In genomic region chr9:114445616-114446015, GRCh38 we compare ENCODE assay signal across 20 cellular contexts. TPM values are rescaled to one million over a fixed set of nuclear protein-coding genes. Genes with fewer than 3 reads are reported as not detected.
DNase-seq lines count a peak whose midpoint lies in the region; ATAC-seq, FAIRE-seq and TF ChIP-seq lines count a peak whose summit lies in the region.
"Had no signal": no experiment of that assay in that cellular context is flagged by ENCODE, and none has a peak within 500 bp of the region (broad histone marks: within the 10 kb centered on the region; RNA-seq: fewer than 3 reads in every experiment).

No MANE protein-coding gene starts in this region.

- H3K9me3 Mint-ChIP-seq in HFFc6: no peaks in the 10 kb centered on the region
- H3K9me3 Mint-ChIP-seq: CD14-positive monocyte had no signal

- no peak for ATAC-seq in GM21515 (IDR thresholded peaks at IDR 0.05; ENCODE audit: unreplicated experiment)

- H3K27me3 ChIP-seq in layer of hippocampus (ENCODE audit: control insufficient read depth, insufficient read depth, low read length): no peaks in the 10 kb centered on the region
- H3K27me3 ChIP-seq: SJCRH30 had no signal

- no peaks in the 10 kb centered on the region for H3K36me3 Mint-ChIP-seq in HFFc6 (ENCODE audit: low read depth)
- H3K36me3 Mint-ChIP-seq: CD14-positive monocyte, IgD-negative memory B cell had no signal

- peaks cover 1% of the 10 kb centered on the region for H3K27me3 Mint-ChIP-seq in HFFc6 (ENCODE audit: insufficient read depth)
- H3K27me3 Mint-ChIP-seq: IgD-negative memory B cell had no signal

- no peak for FAIRE-seq in frontal cortex (lab: Jason Lieb, UNC)
- FAIRE-seq: GM19239 had no signal

- peak overlapping the region; percentile 3; the same call in 1 of the 2 replicates for H3K27ac Mint-ChIP-seq in HFFc6
- H3K27ac Mint-ChIP-seq: CD14-positive monocyte had no signal

- DNase-seq in HFFc6 (no peak), amniotic epithelial cell (ENCODE audit: low read depth) (peak; percentile 57), superior temporal gyrus (ENCODE audit: extremely low spot score) (peak; percentile 43), frontal cortex (ENCODE audit: low spot score in 2 of 2) (no peak), NCI-H1417 treated with DMSO at 0.1 percent for 48 hours (lab: John Stamatoyannopoulos, UW) (no peak)
- DNase-seq: ACHN; AML-193; Caco-2; DMS53; NCI-H1930; NCI-H2171; NCI-H446; NK-92 treated with Interleukin-12 subunit alpha and Interleukin-12 subunit beta, amount 100 ng/mL, for 24 hours; SJCRH30 had no signal

- no peak for TF ChIP-seq CTCF in HFFc6 (IDR thresholded peaks at IDR 0.05)

- H3K27ac ChIP-seq in layer of hippocampus (ENCODE audit: low read depth, low read length): peak overlapping the region; percentile 42
- H3K27ac ChIP-seq: RWPE1, SJCRH30 had no signal

- no peak overlapping the region; the same call in 1 of the 2 replicates for H3K4me3 Mint-ChIP-seq in HFFc6
- H3K4me3 Mint-ChIP-seq: CD14-positive monocyte, IgD-negative memory B cell had no signal

- H3K4me1 Mint-ChIP-seq in HFFc6 (ENCODE audit: low read depth): peaks cover 41% of the 10 kb centered on the region

RNA-seq across cellular contexts. Expression of gene AKNA, which starts 57.8 kb away (rescaled TPM):
- 10 to 100 TPM in 4 of 6 experiments, 1 to 10 TPM in 2; 9.3 to 13.1 (median 11.5) TPM for total RNA-seq in HFFc6 (2021; fragmentation: NEBNext Ultra II Directional; extraction: Animal tissue kit (Norgen Biotek cat#: 25700))
- 3.3 TPM for total RNA-seq in frontal cortex

RNA-seq across cellular contexts. Expression of gene WHRN, which starts 59.7 kb away (rescaled TPM):
- total RNA-seq in HFFc6 (2021; fragmentation: NEBNext Ultra II Directional; extraction: Animal tissue kit (Norgen Biotek cat#: 25700)): 1 to 10 TPM; 3.0 to 4.8 (median 3.6) TPM
- 0.41 TPM for total RNA-seq in frontal cortex

Comparison
In these comparisons a context has a peak if more than half of its experiments do, and no peak if none do; other contexts are left out.
1. DNase-seq: peak in amniotic epithelial cell (single experiment) and superior temporal gyrus (single experiment); none in HFFc6 (single experiment), frontal cortex (0 of 2) and NCI-H1417 treated with DMSO at 0.1 percent for 48 hours (single experiment).